ENCODE assay signal across 11 cellular contexts in genomic region chr1:51548986-51549619, GRCh38. TPM values are rescaled to one million over a fixed set of nuclear protein-coding genes. Genes with fewer than 3 reads are reported as not detected.
DNase-seq lines count a peak whose midpoint lies in the region; ATAC-seq and TF ChIP-seq lines count a peak whose summit lies in the region.
"Had no signal": no experiment of that assay in that cellular context is flagged by ENCODE, and none has a peak within 500 bp of the region (broad histone marks: within the 10 kb centered on the region; RNA-seq: fewer than 3 reads in every experiment).

No MANE protein-coding gene starts in this region.

- H4K91ac ChIP-seq in mesenchymal stem cell (ENCODE audit: low read length): no peak overlapping the region

- H3K4me2 ChIP-seq in mesenchymal stem cell (ENCODE audit: low read length, poor library complexity, severe bottlenecking): no peak overlapping the region

- H3K4me1 Mint-ChIP-seq in IgD-negative memory B cell (peaks cover 11 to 34% (median 19%) of the 10 kb centered on the region in 3 donors), activated B cell treated with CpG ODN at 0.5 μM for 24 hours (peaks cover 27% of the 10 kb centered on the region)

- CTCF ChIA-PET in activated B cell treated with CpG ODN at 0.5 μM for 24 hours (lab: Charles Lee): interaction anchor here (0.7 kb wide), 1 partner anchor 220 kb away, joined by 5 read pairs; no protein-coding TSS in a partner anchor

- H3K23ac ChIP-seq in mesenchymal stem cell (ENCODE audit: low read length in 2 of 2): no peak overlapping the region

- no peak overlapping the region for H3K14ac ChIP-seq in mesenchymal stem cell (ENCODE audit: low read length in 2 of 2)

- H2BK120ac ChIP-seq in mesenchymal stem cell (ENCODE audit: low read depth, low read length): no peak overlapping the region

- H3K36me3 ChIP-seq in mesenchymal stem cell (ENCODE audit: control insufficient read depth in 1 of 2, insufficient read depth in 2 of 2, low read depth in 1 of 2, low read length in 2 of 2): no peaks in the 10 kb centered on the region
- H3K36me3 ChIP-seq: esophagus squamous epithelium, sigmoid colon had no signal

- H3K27ac ChIP-seq in mesenchymal stem cell (ENCODE audit: low read length, poor library complexity, severe bottlenecking): no peak overlapping the region
- H3K27ac ChIP-seq: sigmoid colon had no signal

- peak overlapping the region in 1 of 2 experiments; percentile 52 for H2BK12ac ChIP-seq in mesenchymal stem cell (ENCODE audit: low read length in 2 of 2)

- ATAC-seq in activated B cell treated with CpG ODN at 0.5 μM for 24 hours (ENCODE audit: low read depth) (peak; percentile 40), HG03457 (IDR thresholded peaks at IDR 0.05; ENCODE audit: unreplicated experiment) (no peak), GM21723 (IDR thresholded peaks at IDR 0.05; ENCODE audit: unreplicated experiment) (no peak)

- H3K27me3 Mint-ChIP-seq in IgD-negative memory B cell: no peaks in the 10 kb centered on the region
- H3K27me3 Mint-ChIP-seq in activated B cell treated with CpG ODN at 0.5 μM for 24 hours: no peaks in the 10 kb centered on the region

- peaks cover 0 to 4% (median 0%) of the 10 kb centered on the region in 3 donors for H3K9me3 Mint-ChIP-seq in IgD-negative memory B cell
- H3K9me3 Mint-ChIP-seq in activated B cell treated with CpG ODN at 0.5 μM for 24 hours: no peaks in the 10 kb centered on the region

- DNase-seq in EL: peak; percentile 54
- DNase-seq in activated B cell treated with CpG ODN at 0.5 μM for 24 hours: no peak
- no peak for DNase-seq in mesenchymal stem cell
- no peak for DNase-seq in NCI-H1417 treated with DMSO at 0.1 percent for 48 hours (lab: John Stamatoyannopoulos, UW)
- DNase-seq in DMS153 treated with DMSO at 0.1 percent for 48 hours (lab: John Stamatoyannopoulos, UW; ENCODE audit: unreplicated experiment): no peak
- DNase-seq: esophagus squamous epithelium, left colon, sigmoid colon had no signal

- H3K36me3 Mint-ChIP-seq in IgD-negative memory B cell (peaks cover 2% of the 10 kb centered on the region), activated B cell treated with CpG ODN at 0.5 μM for 24 hours (ENCODE audit: low read depth) (no peaks in the 10 kb centered on the region)

- no peak overlapping the region for H3K18ac ChIP-seq in mesenchymal stem cell (ENCODE audit: low read depth in 1 of 2, low read length in 2 of 2)

- H3K4me3 ChIP-seq in mesenchymal stem cell (ENCODE audit: insufficient read depth in 1 of 2, low read depth in 1 of 2, low read length in 2 of 2): no peak overlapping the region
- H3K4me3 ChIP-seq: esophagus squamous epithelium, sigmoid colon had no signal

- POLR2A ChIA-PET in activated B cell treated with CpG ODN at 0.5 μM for 24 hours (lab: Charles Lee): interaction anchor here (1.2 to 1.4 kb wide), 2 partner anchors 14 to 20 kb away, joined by 3 read pairs; no protein-coding TSS in a partner anchor

- H3K9me3 ChIP-seq in mesenchymal stem cell (ENCODE audit: control insufficient read depth, low read length): no peaks in the 10 kb centered on the region
- H3K9me3 ChIP-seq: esophagus squamous epithelium, sigmoid colon had no signal

- peak overlapping the region in 1 of 4 donors; percentile 78 for H3K4me3 Mint-ChIP-seq in IgD-negative memory B cell
- H3K4me3 Mint-ChIP-seq in activated B cell treated with CpG ODN at 0.5 μM for 24 hours: no peak overlapping the region

- no peak overlapping the region for H2AFZ ChIP-seq in mesenchymal stem cell (ENCODE audit: low read depth, low read length)

- 79% methylated on average over 2 of the region's 3 CpGs for WGBS in mesenchymal stem cell

- peak overlapping the region; percentile 15 for H3K9ac ChIP-seq in mesenchymal stem cell (ENCODE audit: low read length)

- H2AK5ac ChIP-seq in mesenchymal stem cell (ENCODE audit: low read length, severe bottlenecking): no peak overlapping the region

- H4K8ac ChIP-seq in mesenchymal stem cell (ENCODE audit: low read length): no peak overlapping the region

- H3K79me1 ChIP-seq in mesenchymal stem cell (replicated peaks; ENCODE audit: low read length, poor library complexity, severe bottlenecking): no peaks in the 10 kb centered on the region

- no peak overlapping the region for H2BK5ac ChIP-seq in mesenchymal stem cell (ENCODE audit: low read depth, low read length, poor library complexity, severe bottlenecking)

- no peak for TF ChIP-seq CTCF in activated B cell treated with CpG ODN at 0.5 μM for 24 hours (IDR thresholded peaks at IDR 0.05)

- H3K27ac Mint-ChIP-seq in IgD-negative memory B cell (peak overlapping the region in 2 of 3 donors; percentile 7 to 92), activated B cell treated with CpG ODN at 0.5 μM for 24 hours (peak overlapping the region; percentile 67)

- intact Hi-C loops in activated B cell treated with CpG ODN at 0.5 μM for 24 hours (cut with micrococcal nuclease): no loop called here

- H3K4ac ChIP-seq in mesenchymal stem cell (ENCODE audit: low read depth in 1 of 2, low read length in 2 of 2): no peak overlapping the region

- no peaks in the 10 kb centered on the region for H3K4me1 ChIP-seq in mesenchymal stem cell (ENCODE audit: control insufficient read depth, insufficient read depth, low read depth, low read length)
- H3K4me1 ChIP-seq: sigmoid colon had no signal

- no peak overlapping the region for H2BK15ac ChIP-seq in mesenchymal stem cell (ENCODE audit: low read depth, poor library complexity, severe bottlenecking)

- no peaks in the 10 kb centered on the region for H3K27me3 ChIP-seq in mesenchymal stem cell (ENCODE audit: control insufficient read depth in 1 of 2, insufficient read depth in 1 of 2, low read length in 2 of 2)
- H3K27me3 ChIP-seq: esophagus squamous epithelium, sigmoid colon had no signal

RNA-seq across cellular contexts. Expression of gene EPS15, which starts 30.0 kb away (rescaled TPM):
- 70.2 TPM for polyA plus RNA-seq in IgD-negative memory B cell
- 150 and 151 TPM in 2 replicates for total RNA-seq in activated B cell treated with CpG ODN at 0.5 μM for 24 hours
- polyA plus RNA-seq in mesenchymal stem cell (2013, experiment 1 of 2): 42.9 TPM
- 41.3 TPM for polyA plus RNA-seq in mesenchymal stem cell (2013, experiment 2 of 2)
